Comparison of ENCODE assay signal across 17 cellular contexts in the genomic region with DNA sequence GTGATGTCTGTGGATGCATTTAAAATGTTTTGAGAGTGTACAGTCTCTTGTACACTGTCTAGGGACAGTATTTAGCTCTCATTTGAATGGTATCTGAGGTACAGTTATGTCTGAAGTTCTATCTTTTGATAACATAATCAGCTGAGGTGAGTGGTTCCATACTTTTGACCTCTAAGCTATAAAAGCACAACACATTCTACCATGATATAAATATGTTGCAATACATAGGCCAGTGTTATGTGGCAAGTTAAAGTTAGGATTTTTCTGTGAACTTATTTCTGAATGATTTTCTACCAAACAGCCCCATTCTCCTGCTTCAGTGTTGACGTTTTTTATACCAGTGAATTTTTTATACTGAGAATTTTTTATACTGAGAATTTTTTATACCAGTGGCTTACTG.
"Had no signal": no experiment of that assay in that cellular context is flagged by ENCODE, and none has a peak within 500 bp of the region (broad histone marks: within the 10 kb centered on the region; RNA-seq: fewer than 3 reads in every experiment).

No MANE protein-coding gene starts in this region.

- H3K9me3 ChIP-seq: sigmoid colon, transverse colon had no signal

- H3K9me3 Mint-ChIP-seq: memory B cell; stimulated activated naive B cell treated with anti-CD40 and anti-IgM and Interleukin-4, amounts not matched to agents 10 μg/mL and 1 μg/mL and 100 μg/mL, for 72 hours; T-helper 1 cell treated with Interleukin-12 subunit alpha and Interleukin-12 subunit beta and Interleukin-4 antibody, amounts not matched to agents 30 μg/mL and 1 μg/mL, for 36 hours had no signal

- DNase-seq: activated CD4-positive, alpha-beta T cell treated with anti-CD3 and anti-CD28 coated beads for 4 hours; activated CD4-positive, alpha-beta T cell treated with anti-CD3 and anti-CD28 coated beads, Interleukin-2, amount 50 U/mL, for 48 hours; activated CD4-positive, CD25-positive, alpha-beta regulatory T cell; activated CD8-positive, alpha-beta memory T cell treated with anti-CD3 and anti-CD28 coated beads, Interleukin-2, amount 50 U/mL, for 48 hours; activated effector memory CD4-positive, alpha-beta T cell treated with Interleukin-2 at 50 U/mL for 16 hours; activated naive CD4-positive, alpha-beta T cell treated with anti-CD3 and anti-CD28 coated beads, Interleukin-2, amount 10 ng/mL, durations not matched to agents 7 days and 5 days; activated T-cell treated with anti-CD3 and anti-CD28 coated beads, Interleukin-2, amount 50 U/mL, for 4 hours; central memory CD4-positive, alpha-beta T cell; effector memory CD4-positive, alpha-beta T cell; hippocampal formation; sigmoid colon; stimulated activated CD4-positive, alpha-beta T cell treated with anti-CD3 and anti-CD28 coated beads, Interleukin-2, amount 100 ng/mL, for 48 hours; stimulated activated CD8-positive, alpha-beta memory T cell treated with anti-CD3 and anti-CD28 coated beads, Interleukin-4, amount 100 ng/mL, for 48 hours; stimulated activated naive B cell treated with anti-CD40 and anti-IgM and Interleukin-4, amounts not matched to agents 10 μg/mL and 1 μg/mL and 100 μg/mL, for 72 hours; transverse colon had no signal

- H3K27ac Mint-ChIP-seq: activated naive CD4-positive, alpha-beta T cell treated with anti-CD3 and anti-CD28 coated beads, Interleukin-2, amount 10 ng/mL, durations not matched to agents 7 days and 5 days; memory B cell; stimulated activated naive B cell treated with anti-CD40 and anti-IgM and Interleukin-4, amounts not matched to agents 10 μg/mL and 1 μg/mL and 100 μg/mL, for 72 hours; T-helper 1 cell treated with Interleukin-12 subunit alpha and Interleukin-12 subunit beta and Interleukin-4 antibody, amounts not matched to agents 30 μg/mL and 1 μg/mL, for 36 hours had no signal

- H3K4me3 Mint-ChIP-seq: activated naive CD4-positive, alpha-beta T cell treated with anti-CD3 and anti-CD28 coated beads, Interleukin-2, amount 10 ng/mL, durations not matched to agents 7 days and 5 days; activated T-cell treated with anti-CD3 and anti-CD28 coated beads, Interleukin-2, amount 50 U/mL, for 4 hours; memory B cell; stimulated activated naive B cell treated with anti-CD40 and anti-IgM and Interleukin-4, amounts not matched to agents 10 μg/mL and 1 μg/mL and 100 μg/mL, for 72 hours; T-helper 1 cell treated with Interleukin-12 subunit alpha and Interleukin-12 subunit beta and Interleukin-4 antibody, amounts not matched to agents 30 μg/mL and 1 μg/mL, for 36 hours had no signal

- ATAC-seq: activated T-cell treated with anti-CD3 and anti-CD28 coated beads, Interleukin-2, amount 50 U/mL, for 4 hours; stimulated activated naive B cell treated with anti-CD40 and anti-IgM and Interleukin-4, amounts not matched to agents 10 μg/mL and 1 μg/mL and 100 μg/mL, for 72 hours had no signal

- H3K27me3 Mint-ChIP-seq: activated naive CD4-positive, alpha-beta T cell treated with anti-CD3 and anti-CD28 coated beads, Interleukin-2, amount 10 ng/mL, durations not matched to agents 7 days and 5 days; memory B cell; stimulated activated naive B cell treated with anti-CD40 and anti-IgM and Interleukin-4, amounts not matched to agents 10 μg/mL and 1 μg/mL and 100 μg/mL, for 72 hours had no signal
